In the genomic region with DNA sequence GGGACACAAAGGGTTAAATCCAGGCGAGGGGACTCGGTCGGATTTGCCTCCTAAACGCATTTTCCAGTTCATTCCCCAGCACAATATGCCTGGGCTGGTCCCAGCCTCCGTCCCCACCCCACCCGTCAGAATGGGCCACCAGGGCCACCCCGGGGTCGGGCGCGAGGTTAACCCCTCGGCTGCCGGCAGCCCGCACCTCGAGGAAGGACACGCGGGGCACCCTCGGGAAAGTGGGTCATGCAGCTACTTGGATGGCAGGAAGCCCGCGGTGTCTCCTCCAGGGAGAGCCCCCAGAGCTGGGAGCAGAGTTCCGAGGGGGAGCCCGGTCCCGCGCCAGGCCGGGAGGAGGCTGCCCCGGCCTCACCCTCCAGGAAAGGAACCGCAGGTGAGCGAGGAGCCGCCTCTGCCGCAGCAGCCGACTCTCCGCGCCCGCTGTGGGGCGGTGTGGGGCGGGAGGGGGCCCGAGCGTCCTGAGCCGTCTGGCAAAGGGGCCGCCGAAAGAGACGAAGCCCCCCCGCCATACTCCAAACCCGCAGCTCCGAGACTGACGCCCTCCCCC, we compare ENCODE assay signal across 8 cellular contexts. TPM values are rescaled to one million over a fixed set of nuclear protein-coding genes. Genes with fewer than 3 reads are reported as not detected.
DNase-seq lines count a peak whose midpoint lies in the region; ATAC-seq and TF ChIP-seq lines count a peak whose summit lies in the region.

No MANE protein-coding gene starts in this region.

- H3K9ac ChIP-seq in NT2/D1 (ENCODE audit: insufficient read length, low read depth): peak overlapping the region; percentile 90

- no peaks in the 10 kb centered on the region for H3K9me3 ChIP-seq in NT2/D1 (ENCODE audit: insufficient read depth, low read length)
- H3K9me3 ChIP-seq in right lobe of liver: no peaks in the 10 kb centered on the region
- no peaks in the 10 kb centered on the region for H3K9me3 ChIP-seq in tibial nerve

- H3K36me3 ChIP-seq in NT2/D1 (ENCODE audit: insufficient read depth, insufficient read length, low read length) (peaks cover 13% of the 10 kb centered on the region), right lobe of liver (no peaks in the 10 kb centered on the region), tibial nerve (no peaks in the 10 kb centered on the region)

- peaks cover 70% of the 10 kb centered on the region for H3K27me3 Mint-ChIP-seq in activated CD4-positive, alpha-beta T cell treated with anti-CD3 and anti-CD28 coated beads, Interleukin-2, amount 10 ng/mL, durations not matched to agents 24 days and 14 days

- peak overlapping the region; percentile 85 for H3K4me3 Mint-ChIP-seq in activated CD4-positive, alpha-beta T cell treated with anti-CD3 and anti-CD28 coated beads, Interleukin-2, amount 10 ng/mL, durations not matched to agents 24 days and 14 days

- peak; percentile 69 for DNase-seq in activated CD4-positive, alpha-beta T cell treated with anti-CD3 and anti-CD28 coated beads, Interleukin-2, amount 10 ng/mL, durations not matched to agents 24 days and 14 days
- no peak for DNase-seq in activated CD4-positive, alpha-beta T cell treated with anti-CD3 and anti-CD28 coated beads, Interleukin-2, amount 50 U/mL, for 4 hours
- DNase-seq in NT2/D1 (ENCODE audit: low read depth, low spot score) (no peak), cerebellum (ENCODE audit: low spot score) (peak; percentile 37), right lobe of liver (peak; percentile 60 to 64 (median 62)), tibial nerve (ENCODE audit: low spot score in 2 of 2) (no peak), NCI-H1436 treated with DMSO at 0.1 percent for 48 hours (lab: John Stamatoyannopoulos, UW) (no peak)

- H3K27ac ChIP-seq in right lobe of liver: no peak overlapping the region
- peak overlapping the region in 2 of 4 donors; percentile 84 to 91 for H3K27ac ChIP-seq in tibial nerve

- H3K4me1 ChIP-seq in NT2/D1 (ENCODE audit: insufficient read depth, insufficient read length) (peaks cover 20% of the 10 kb centered on the region), right lobe of liver (peaks cover 0 to 17% (median 5%) of the 10 kb centered on the region in 4 donors), tibial nerve (peaks cover 0 to 39% (median 22%) of the 10 kb centered on the region in 4 donors)

- peak; percentile 31 to 57 (median 40) for ATAC-seq in right lobe of liver
- ATAC-seq in GM19395 (IDR thresholded peaks at IDR 0.05; ENCODE audit: unreplicated experiment): no peak

- H3K9me3 Mint-ChIP-seq in activated CD4-positive, alpha-beta T cell treated with anti-CD3 and anti-CD28 coated beads, Interleukin-2, amount 10 ng/mL, durations not matched to agents 24 days and 14 days: no peaks in the 10 kb centered on the region

- TF ChIP-seq CTCF in right lobe of liver (IDR thresholded peaks at IDR 0.05): peak in 3 of 4 donors; percentile 30 to 44 (median 44)
- TF ChIP-seq CTCF in tibial nerve (IDR thresholded peaks at IDR 0.05): peak in 3 of 5 experiments; percentile 15 to 20 (median 16)

- H3K27me3 ChIP-seq in NT2/D1 (ENCODE audit: insufficient read depth, insufficient read length): no peaks in the 10 kb centered on the region
- H3K27me3 ChIP-seq in right lobe of liver: no peaks in the 10 kb centered on the region
- H3K27me3 ChIP-seq in tibial nerve: no peaks in the 10 kb centered on the region

- H3K4me3 ChIP-seq in NT2/D1 (ENCODE audit: insufficient read length, low read depth) (peak overlapping the region; percentile 80), right lobe of liver (peak overlapping the region; percentile 66 to 80 (median 80)), tibial nerve (peak overlapping the region; percentile 39 to 86 (median 68))

- no peak overlapping the region for H3K27ac Mint-ChIP-seq in activated CD4-positive, alpha-beta T cell treated with anti-CD3 and anti-CD28 coated beads, Interleukin-2, amount 10 ng/mL, durations not matched to agents 24 days and 14 days

- no peak for TF ChIP-seq EP300 in tibial nerve (IDR thresholded peaks at IDR 0.05)

- intact Hi-C loops in activated CD4-positive, alpha-beta T cell treated with anti-CD3 and anti-CD28 coated beads, Interleukin-2, amount 10 ng/mL, durations not matched to agents 24 days and 14 days (cut with micrococcal nuclease): loop anchor here (5.0 kb wide), 1 partner anchor 245 kb away; no protein-coding TSS in a partner anchor
- intact Hi-C loops in right lobe of liver (cut with DNase I): loop anchor here in 1 of 2 donors (5.0 kb wide), 1 partner anchor 55 kb away; no protein-coding TSS in a partner anchor

- H3K36me3 Mint-ChIP-seq in activated CD4-positive, alpha-beta T cell treated with anti-CD3 and anti-CD28 coated beads, Interleukin-2, amount 10 ng/mL, durations not matched to agents 24 days and 14 days (ENCODE audit: low read depth): no peaks in the 10 kb centered on the region

- TF ChIP-seq POLR2A in right lobe of liver (IDR thresholded peaks at IDR 0.05) (no peak), tibial nerve (IDR thresholded peaks at IDR 0.05) (no peak)

- 0% methylated on average over 10 of the region's 45 CpGs for WGBS in right lobe of liver (ENCODE audit: insufficient coverage, low coverage, low lambda C conversion rate, missing lambda C conversion rate)
- 0% methylated on average over 13 to 37 of the region's 45 CpGs for WGBS in tibial nerve, 2 donors

- H3K4me1 Mint-ChIP-seq in activated CD4-positive, alpha-beta T cell treated with anti-CD3 and anti-CD28 coated beads, Interleukin-2, amount 10 ng/mL, durations not matched to agents 24 days and 14 days: peaks cover 15% of the 10 kb centered on the region

RNA-seq across cellular contexts. Expression of gene NECTIN1, which starts 1.4 kb away (rescaled TPM):
- total RNA-seq in activated CD4-positive, alpha-beta T cell treated with anti-CD3 and anti-CD28 coated beads, Interleukin-2, amount 10 ng/mL, durations not matched to agents 24 days and 14 days: 3.1 and 5.7 TPM in 2 replicates
- total RNA-seq in cerebellum (20.1 TPM), right lobe of liver (1 to 10 TPM; 4.3 to 8.4 (median 6.1) TPM), tibial nerve (10 to 100 TPM in 3 of 4 donors, 1 to 10 TPM in 1; 6.0 to 29.1 (median 14.0) TPM)

Comparison
In these comparisons a context has a peak if more than half of its experiments do, and no peak if none do; other contexts are left out.
1. DNase-seq: peak in activated CD4-positive, alpha-beta T cell treated with anti-CD3 and anti-CD28 coated beads, Interleukin-2, amount 10 ng/mL, durations not matched to agents 24 days and 14 days (single experiment), cerebellum (single experiment) and right lobe of liver (3 of 3); none in activated CD4-positive, alpha-beta T cell treated with anti-CD3 and anti-CD28 coated beads, Interleukin-2, amount 50 U/mL, for 4 hours (0 of 2), NT2/D1 (single experiment), tibial nerve (0 of 2) and NCI-H1436 treated with DMSO at 0.1 percent for 48 hours (single experiment).
2. Peak in every context shown above with its lines, with median percentiles within 50 percentile points of each other: H3K4me3 ChIP-seq.